27 cellular contexts compared by ENCODE assay signal in genomic region chr2:42057902-42058450, GRCh38. TPM values are rescaled to one million over a fixed set of nuclear protein-coding genes. Genes with fewer than 3 reads are reported as not detected.
A peak's percentile ranks its signal among the peaks of the same experiment; 100 is the strongest.
DNase-seq lines count a peak whose midpoint lies in the region; ATAC-seq and TF ChIP-seq lines count a peak whose summit lies in the region.
"Had no signal": no experiment of that assay in that cellular context is flagged by ENCODE, and none has a peak within 500 bp of the region (broad histone marks: within the 10 kb centered on the region; RNA-seq: fewer than 3 reads in every experiment).

No MANE protein-coding gene starts in this region.

- TF ChIP-seq EP300 in ovary (IDR thresholded peaks at IDR 0.05) (no peak), transverse colon (IDR thresholded peaks at IDR 0.05; ENCODE audit: low read depth) (no peak)

- WGBS in hepatocyte (ENCODE audit: low lambda C conversion rate, missing lambda C conversion rate): 90% methylated on average over 10 of the region's 10 CpGs
- 56 to 75% (median 64%) methylated on average over 10 of the region's 10 CpGs for WGBS in ovary, 3 donors
- WGBS in transverse colon (ENCODE audit: low coverage in 1 of 2), 2 donors: 81 to 100% methylated on average over 1 to 4 of the region's 10 CpGs

- no peaks in the 10 kb centered on the region for H3K9me2 ChIP-seq in hepatocyte (replicated peaks; ENCODE audit: insufficient read depth)

- H3K36me3 ChIP-seq in hepatocyte (replicated peaks; ENCODE audit: insufficient read depth, low read depth) (no peaks in the 10 kb centered on the region), ovary (no peaks in the 10 kb centered on the region), transverse colon (peaks cover 0 to 6% (median 0%) of the 10 kb centered on the region in 4 donors)
- H3K36me3 ChIP-seq: prostate gland had no signal

- H3K4me3 ChIP-seq in hepatocyte (no peak overlapping the region), ovary (no peak overlapping the region), transverse colon (no peak overlapping the region)
- H3K4me3 ChIP-seq: prostate gland, suprapubic skin had no signal

- TF ChIP-seq POLR2A in ovary (IDR thresholded peaks at IDR 0.05): no peak
- no peak for TF ChIP-seq POLR2A in transverse colon (IDR thresholded peaks at IDR 0.05)

- no peak for TF ChIP-seq CTCF in hepatocyte (IDR thresholded peaks at IDR 0.05; ENCODE audit: poor library complexity)
- no peak for TF ChIP-seq CTCF in ovary (IDR thresholded peaks at IDR 0.05)
- no peak for TF ChIP-seq CTCF in transverse colon (IDR thresholded peaks at IDR 0.05)

- peaks cover 8% of the 10 kb centered on the region for H3K79me2 ChIP-seq in hepatocyte

- H3K27me3 ChIP-seq in hepatocyte (no peaks in the 10 kb centered on the region), ovary (no peaks in the 10 kb centered on the region), transverse colon (no peaks in the 10 kb centered on the region)
- H3K27me3 ChIP-seq: BE2C, suprapubic skin had no signal

- no peak for ATAC-seq in HG02610 (IDR thresholded peaks at IDR 0.05; ENCODE audit: unreplicated experiment)
- ATAC-seq in GM21423 (IDR thresholded peaks at IDR 0.05; ENCODE audit: unreplicated experiment): no peak
- ATAC-seq: left cardiac atrium; stimulated activated memory B cell treated with anti-CD40 and anti-IgM and Interleukin-4, amounts not matched to agents 10 μg/mL and 1 μg/mL and 100 μg/mL, for 72 hours had no signal

- H4K20me1 ChIP-seq in hepatocyte (ENCODE audit: insufficient read depth, poor library complexity, severe bottlenecking): no peaks in the 10 kb centered on the region

- DNase-seq in NCI-H69 (lab: John Stamatoyannopoulos, UW) (peak; percentile 37), hepatocyte (ENCODE audit: low spot score) (no peak), ovary (peak in 1 of 5 donors; percentile 25), transverse colon (no peak), SW480 (ENCODE audit: low spot score) (no peak)
- DNase-seq: activated CD4-positive, alpha-beta memory T cell treated with anti-CD3 and anti-CD28 coated beads for 36 hours; activated CD4-positive, CD25-positive, alpha-beta regulatory T cell treated with anti-CD3 and anti-CD28 coated beads, Interleukin-2, amount 50 U/mL, for 72 hours; activated CD8-positive, alpha-beta memory T cell treated with anti-CD3 and anti-CD28 coated beads, Interleukin-2, amount 50 U/mL, for 4 hours; activated naive CD4-positive, alpha-beta T cell treated with anti-CD3 and anti-CD28 coated beads for 36 hours; BE2C; EL; foreskin melanocyte; GOT3; hippocampal formation; left cardiac atrium; NCI-H1417 treated with DMSO at 0.1 percent for 48 hours; NCI-H2081 treated with DMSO at 0.1 percent for 48 hours; NCI-H2227 treated with DMSO at 0.1 percent for 48 hours; NCI-H526; SHP77; stimulated activated CD4-positive, alpha-beta T cell treated with anti-CD3 and anti-CD28 coated beads, Interleukin-15, amount 100 ng/mL, for 24 hours had no signal

- peaks cover 92% of the 10 kb centered on the region for H3K4me1 ChIP-seq in hepatocyte (ENCODE audit: insufficient read depth)
- peaks cover 34% of the 10 kb centered on the region for H3K4me1 ChIP-seq in ovary (ENCODE audit: insufficient read depth)
- peaks cover 77 to 96% (median 86%) of the 10 kb centered on the region in 4 donors for H3K4me1 ChIP-seq in transverse colon
- H3K4me1 ChIP-seq: BE2C had no signal

- H3K27ac ChIP-seq in hepatocyte (peak overlapping the region; percentile 95), ovary (peak overlapping the region; percentile 6 to 46), transverse colon (peak overlapping the region; percentile 86 to 96 (median 92))
- H3K27ac ChIP-seq: prostate gland, suprapubic skin had no signal

- H3K9me3 ChIP-seq in hepatocyte (ENCODE audit: low read depth) (no peaks in the 10 kb centered on the region), ovary (no peaks in the 10 kb centered on the region), transverse colon (no peaks in the 10 kb centered on the region)
- H3K9me3 ChIP-seq: BE2C, prostate gland, suprapubic skin had no signal

- H3K4me2 ChIP-seq in hepatocyte: no peak overlapping the region

- in situ Hi-C loops in transverse colon (cut with MboI; ENCODE audit: low pct_ligation_motif_present in 1 of 4, low pct_unique_long_range_greater_than_20kb in 1 of 4, low sequenced_read_pairs in 3 of 4): no loop called here

- intact Hi-C loops in ovary (cut with DNase I): loop anchor here in 3 of 4 donors (10.0 kb wide), 3 partner anchors 93 to 183 kb away; no protein-coding TSS in a partner anchor
- intact Hi-C loops in transverse colon (cut with DNase I; ENCODE audit: low total_unique reads): no loop called here

- H2AFZ ChIP-seq in hepatocyte: no peak overlapping the region

RNA-seq across cellular contexts. Expression of gene PKDCC, which starts 10.2 kb away (rescaled TPM):
- total RNA-seq in hepatocyte: 278 and 339 TPM in 2 replicates
- 270 and 281 TPM in 2 replicates for polyA plus RNA-seq in hepatocyte
- 100 to 1,000 TPM in 6 of 7 donors, 10 to 100 TPM in 1; 90.6 to 576 (median 272) TPM for total RNA-seq in ovary
- 100 to 1,000 TPM in 1 of 2 donors, 10 to 100 TPM in 1; 58.5 to 117 TPM for polyA plus RNA-seq in ovary
- total RNA-seq in transverse colon: 100 to 1,000 TPM in 1 of 4 donors, 10 to 100 TPM in 3; 60.6 to 108 (median 74.6) TPM
- total RNA-seq: activated CD4-positive, alpha-beta memory T cell treated with anti-CD3 and anti-CD28 coated beads for 36 hours; activated naive CD4-positive, alpha-beta T cell treated with anti-CD3 and anti-CD28 coated beads for 36 hours; activated T-helper 1 cell treated with anti-CD3 and anti-CD28 coated beads, Interleukin-12 subunit alpha, Interleukin-12 subunit beta, Interleukin-2, Interleukin-4 antibody, amounts not matched to agents 30 ng/mL and 10 ng/mL and 1 ng/mL, durations not matched to agents 14 hours and 24 hours and 36 hours had no signal

Comparison
In these comparisons a context has a peak if more than half of its experiments do, and no peak if none do; other contexts are left out.
1. H3K27ac ChIP-seq: peak in every context shown above with its lines; median percentile 95 in hepatocyte; 92 in transverse colon; 26 in ovary.